In the genomic region with DNA sequence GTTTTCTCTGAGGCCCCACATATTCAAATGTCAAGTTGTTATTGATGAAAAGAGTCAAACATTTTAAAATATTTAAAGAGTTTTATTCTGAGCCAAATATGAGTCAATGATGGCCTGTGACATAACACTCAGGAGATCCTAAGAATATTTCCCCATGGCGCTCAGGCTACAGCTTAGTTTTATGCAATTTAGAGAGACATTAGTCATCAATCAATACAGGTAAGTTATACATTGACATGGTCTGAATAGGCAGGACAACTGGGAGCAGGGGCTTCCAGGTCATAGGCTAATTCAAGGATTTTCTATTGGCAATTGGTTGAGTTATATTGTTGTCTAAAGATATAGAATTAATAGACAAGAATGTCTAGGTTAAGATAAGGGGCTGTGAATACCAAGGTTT, we compare ENCODE assay signal across 1 cellular context.
TF ChIP-seq lines count a peak whose summit lies in the region.
"Not testable (repeated sequence)": the region's sequence is repeated elsewhere in the genome, so short reads cannot be mapped to it uniquely, and the experiment has no call there.

No MANE protein-coding gene starts in this region.

TF ChIP-seq in HepG2, 621 proteins besides CTCF, POLR2A, EP300 and RAD21 (continues in another document):
- TF ChIP-seq ATF3 (CRISPR knock-in tag; IDR thresholded peaks at IDR 0.05): peak; percentile 92
- peak; percentile 74 for TF ChIP-seq CEBPG (CRISPR knock-in tag; IDR thresholded peaks at IDR 0.05)
- TF ChIP-seq, protein P1, sequence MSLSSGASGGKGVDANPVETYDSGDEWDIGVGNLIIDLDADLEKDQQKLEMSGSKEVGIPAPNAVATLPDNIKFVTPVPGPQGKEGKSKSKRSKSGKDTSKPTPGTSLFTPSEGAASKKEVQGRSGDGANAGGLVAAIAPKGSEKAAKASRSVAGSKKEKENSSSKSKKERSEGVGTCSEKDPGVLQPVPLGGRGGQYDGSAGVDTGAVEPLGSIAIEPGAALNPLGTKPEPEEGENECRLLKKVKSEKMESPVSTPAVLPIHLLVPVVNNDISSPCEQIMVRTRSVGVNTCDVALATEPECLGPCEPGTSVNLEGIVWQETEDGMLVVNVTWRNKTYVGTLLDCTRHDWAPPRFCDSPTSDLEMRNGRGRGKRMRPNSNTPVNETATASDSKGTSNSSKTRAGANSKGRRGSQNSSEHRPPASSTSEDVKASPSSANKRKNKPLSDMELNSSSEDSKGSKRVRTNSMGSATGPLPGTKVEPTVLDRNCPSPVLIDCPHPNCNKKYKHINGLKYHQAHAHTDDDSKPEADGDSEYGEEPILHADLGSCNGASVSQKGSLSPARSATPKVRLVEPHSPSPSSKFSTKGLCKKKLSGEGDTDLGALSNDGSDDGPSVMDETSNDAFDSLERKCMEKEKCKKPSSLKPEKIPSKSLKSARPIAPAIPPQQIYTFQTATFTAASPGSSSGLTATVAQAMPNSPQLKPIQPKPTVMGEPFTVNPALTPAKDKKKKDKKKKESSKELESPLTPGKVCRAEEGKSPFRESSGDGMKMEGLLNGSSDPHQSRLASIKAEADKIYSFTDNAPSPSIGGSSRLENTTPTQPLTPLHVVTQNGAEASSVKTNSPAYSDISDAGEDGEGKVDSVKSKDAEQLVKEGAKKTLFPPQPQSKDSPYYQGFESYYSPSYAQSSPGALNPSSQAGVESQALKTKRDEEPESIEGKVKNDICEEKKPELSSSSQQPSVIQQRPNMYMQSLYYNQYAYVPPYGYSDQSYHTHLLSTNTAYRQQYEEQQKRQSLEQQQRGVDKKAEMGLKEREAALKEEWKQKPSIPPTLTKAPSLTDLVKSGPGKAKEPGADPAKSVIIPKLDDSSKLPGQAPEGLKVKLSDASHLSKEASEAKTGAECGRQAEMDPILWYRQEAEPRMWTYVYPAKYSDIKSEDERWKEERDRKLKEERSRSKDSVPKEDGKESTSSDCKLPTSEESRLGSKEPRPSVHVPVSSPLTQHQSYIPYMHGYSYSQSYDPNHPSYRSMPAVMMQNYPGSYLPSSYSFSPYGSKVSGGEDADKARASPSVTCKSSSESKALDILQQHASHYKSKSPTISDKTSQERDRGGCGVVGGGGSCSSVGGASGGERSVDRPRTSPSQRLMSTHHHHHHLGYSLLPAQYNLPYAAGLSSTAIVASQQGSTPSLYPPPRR (CRISPR knock-in tag; IDR thresholded peaks at IDR 0.05; ENCODE audit: borderline replicate concordance): peak; percentile 21; the same call in 1 of the 2 replicates
- TF ChIP-seq BCL6 (CRISPR knock-in tag; IDR thresholded peaks at IDR 0.05): peak; percentile 75
- TF ChIP-seq TBL1XR1 (IDR thresholded peaks at IDR 0.05; ENCODE audit: borderline replicate concordance, low read length, partially characterized antibody): peak; percentile 47
- peak; percentile 71 for TF ChIP-seq FOXA3 (CRISPR knock-in tag; IDR thresholded peaks at IDR 0.05)
- 0 out of 2 replicates have a peak, but pooled peaks have one; percentile 21 for TF ChIP-seq ZNF816 (CRISPR knock-in tag; IDR thresholded peaks at IDR 0.05; ENCODE audit: borderline replicate concordance)
- peak; percentile 50; the same call in 1 of the 2 replicates for TF ChIP-seq ELF3 (CRISPR knock-in tag; IDR thresholded peaks at IDR 0.05)
- TF ChIP-seq HNF4G (IDR thresholded peaks at IDR 0.05; ENCODE audit: borderline replicate concordance, low read depth, low read length): 0 out of 2 replicates have a peak, but pooled peaks have one; percentile 15
- TF ChIP-seq HNF4G (CRISPR knock-in tag; IDR thresholded peaks at IDR 0.05; ENCODE audit: borderline replicate concordance, low read depth); CREM (CRISPR knock-in tag; IDR thresholded peaks at IDR 0.05): not testable (repeated sequence)
- peak; percentile 40; the same call in 1 of the 2 replicates for TF ChIP-seq NR2C2 (CRISPR knock-in tag; IDR thresholded peaks at IDR 0.05; ENCODE audit: borderline replicate concordance)
- TF ChIP-seq MED1 (CRISPR knock-in tag; IDR thresholded peaks at IDR 0.05): 0 out of 2 replicates have a peak, but pooled peaks have one; percentile 33
- peak; percentile 66; the same call in 1 of the 2 replicates for TF ChIP-seq JUN (CRISPR knock-in tag; IDR thresholded peaks at IDR 0.05)
- TF ChIP-seq HDAC2 (CRISPR knock-in tag; IDR thresholded peaks at IDR 0.05): 0 out of 2 replicates have a peak, but pooled peaks have one; percentile 35
- TF ChIP-seq TCF7 (IDR thresholded peaks at IDR 0.05; ENCODE audit: low read depth): peak; percentile 27; the same call in 1 of the 2 replicates
- peak; percentile 56; the same call in 1 of the 2 replicates for TF ChIP-seq SOX13 (IDR thresholded peaks at IDR 0.05)
- TF ChIP-seq SOX13 (CRISPR knock-in tag; conservative IDR thresholded peaks at IDR 0.05 in 1 of 2, IDR thresholded peaks at IDR 0.05 in 1 of 2): peak in 1 of 2 experiments; percentile 70; a peak in 2 of 4 replicates
- TF ChIP-seq HNF4A (CRISPR knock-in tag; IDR thresholded peaks at IDR 0.05): 0 out of 2 replicates have a peak, but pooled peaks have one; percentile 10
- peak; percentile 85 for TF ChIP-seq GATAD2A (CRISPR knock-in tag; IDR thresholded peaks at IDR 0.05)
- TF ChIP-seq, protein P2, sequence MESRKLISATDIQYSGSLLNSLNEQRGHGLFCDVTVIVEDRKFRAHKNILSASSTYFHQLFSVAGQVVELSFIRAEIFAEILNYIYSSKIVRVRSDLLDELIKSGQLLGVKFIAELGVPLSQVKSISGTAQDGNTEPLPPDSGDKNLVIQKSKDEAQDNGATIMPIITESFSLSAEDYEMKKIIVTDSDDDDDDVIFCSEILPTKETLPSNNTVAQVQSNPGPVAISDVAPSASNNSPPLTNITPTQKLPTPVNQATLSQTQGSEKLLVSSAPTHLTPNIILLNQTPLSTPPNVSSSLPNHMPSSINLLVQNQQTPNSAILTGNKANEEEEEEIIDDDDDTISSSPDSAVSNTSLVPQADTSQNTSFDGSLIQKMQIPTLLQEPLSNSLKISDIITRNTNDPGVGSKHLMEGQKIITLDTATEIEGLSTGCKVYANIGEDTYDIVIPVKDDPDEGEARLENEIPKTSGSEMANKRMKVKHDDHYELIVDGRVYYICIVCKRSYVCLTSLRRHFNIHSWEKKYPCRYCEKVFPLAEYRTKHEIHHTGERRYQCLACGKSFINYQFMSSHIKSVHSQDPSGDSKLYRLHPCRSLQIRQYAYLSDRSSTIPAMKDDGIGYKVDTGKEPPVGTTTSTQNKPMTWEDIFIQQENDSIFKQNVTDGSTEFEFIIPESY (CRISPR knock-in tag; IDR thresholded peaks at IDR 0.05): peak; percentile 92
- 0 out of 2 replicates have a peak, but pooled peaks have one; percentile 30 for TF ChIP-seq ZNF33A (CRISPR knock-in tag; IDR thresholded peaks at IDR 0.05; ENCODE audit: borderline replicate concordance)
- TF ChIP-seq JUND (CRISPR knock-in tag; IDR thresholded peaks at IDR 0.05): peak; percentile 95
- TF ChIP-seq RARA (CRISPR knock-in tag; IDR thresholded peaks at IDR 0.05): peak; percentile 89
- peak; percentile 14; the same call in 1 of the 2 replicates for TF ChIP-seq FOXO1 (CRISPR knock-in tag; IDR thresholded peaks at IDR 0.05)
- 0 out of 2 replicates have a peak, but pooled peaks have one; percentile 28 for TF ChIP-seq KAT8 (CRISPR knock-in tag; IDR thresholded peaks at IDR 0.05)
- TF ChIP-seq CREM (IDR thresholded peaks at IDR 0.05): peak; percentile 38; the same call in 1 of the 2 replicates
- TF ChIP-seq CREB1 (IDR thresholded peaks at IDR 0.05): peak; percentile 60
- TF ChIP-seq CREB1 (CRISPR knock-in tag; IDR thresholded peaks at IDR 0.05): peak; percentile 54; the same call in 1 of the 2 replicates
- 0 out of 2 replicates have a peak, but pooled peaks have one; percentile 40 for TF ChIP-seq HDAC1 (CRISPR knock-in tag; IDR thresholded peaks at IDR 0.05)
- peak; percentile 58; the same call in 1 of the 2 replicates for TF ChIP-seq KAT2B (IDR thresholded peaks at IDR 0.05; ENCODE audit: borderline replicate concordance, low read depth, low read length)
- TF ChIP-seq SOX5 (CRISPR knock-in tag; IDR thresholded peaks at IDR 0.05; ENCODE audit: borderline replicate concordance): peak; percentile 66; the same call in 1 of the 2 replicates
- peak; percentile 81; the same call in 1 of the 2 replicates for TF ChIP-seq JUNB (CRISPR knock-in tag; IDR thresholded peaks at IDR 0.05; ENCODE audit: borderline replicate concordance)
- TF ChIP-seq POGZ (CRISPR knock-in tag; IDR thresholded peaks at IDR 0.05): peak; percentile 97
- TF ChIP-seq, protein P3, sequence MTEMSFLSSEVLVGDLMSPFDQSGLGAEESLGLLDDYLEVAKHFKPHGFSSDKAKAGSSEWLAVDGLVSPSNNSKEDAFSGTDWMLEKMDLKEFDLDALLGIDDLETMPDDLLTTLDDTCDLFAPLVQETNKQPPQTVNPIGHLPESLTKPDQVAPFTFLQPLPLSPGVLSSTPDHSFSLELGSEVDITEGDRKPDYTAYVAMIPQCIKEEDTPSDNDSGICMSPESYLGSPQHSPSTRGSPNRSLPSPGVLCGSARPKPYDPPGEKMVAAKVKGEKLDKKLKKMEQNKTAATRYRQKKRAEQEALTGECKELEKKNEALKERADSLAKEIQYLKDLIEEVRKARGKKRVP (CRISPR knock-in tag; IDR thresholded peaks at IDR 0.05): peak in 1 of 2 experiments; percentile 61; a peak in 2 of 4 replicates
- 0 out of 2 replicates have a peak, but pooled peaks have one; percentile 27 for TF ChIP-seq KDM6A (CRISPR knock-in tag; IDR thresholded peaks at IDR 0.05; ENCODE audit: low read depth)
- TF ChIP-seq SALL1 (CRISPR knock-in tag; IDR thresholded peaks at IDR 0.05): peak; percentile 15; the same call in 1 of the 2 replicates
- TF ChIP-seq ZMYM4 (CRISPR knock-in tag; IDR thresholded peaks at IDR 0.05): peak; percentile 78
- TF ChIP-seq KLF16 (CRISPR knock-in tag; IDR thresholded peaks at IDR 0.05): 0 out of 4 replicates have a peak, but pooled peaks of 1 of the 2 experiments have one; percentile 51
- TF ChIP-seq, protein P4, sequence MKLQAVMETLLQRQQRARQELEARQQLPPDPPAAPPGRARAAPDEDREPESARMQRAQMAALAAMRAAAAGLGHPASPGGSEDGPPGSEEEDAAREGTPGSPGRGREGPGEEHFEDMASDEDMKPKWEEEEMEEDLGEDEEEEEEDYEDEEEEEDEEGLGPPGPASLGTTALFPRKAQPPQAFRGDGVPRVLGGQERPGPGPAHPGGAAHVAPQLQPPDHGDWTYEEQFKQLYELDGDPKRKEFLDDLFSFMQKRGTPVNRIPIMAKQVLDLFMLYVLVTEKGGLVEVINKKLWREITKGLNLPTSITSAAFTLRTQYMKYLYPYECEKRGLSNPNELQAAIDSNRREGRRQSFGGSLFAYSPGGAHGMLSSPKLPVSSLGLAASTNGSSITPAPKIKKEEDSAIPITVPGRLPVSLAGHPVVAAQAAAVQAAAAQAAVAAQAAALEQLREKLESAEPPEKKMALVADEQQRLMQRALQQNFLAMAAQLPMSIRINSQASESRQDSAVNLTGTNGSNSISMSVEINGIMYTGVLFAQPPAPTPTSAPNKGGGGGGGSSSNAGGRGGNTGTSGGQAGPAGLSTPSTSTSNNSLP (IDR thresholded peaks at IDR 0.05; ENCODE audit: low read depth, low read length): peak; percentile 77; the same call in 1 of the 2 replicates
- TF ChIP-seq, protein P5, sequence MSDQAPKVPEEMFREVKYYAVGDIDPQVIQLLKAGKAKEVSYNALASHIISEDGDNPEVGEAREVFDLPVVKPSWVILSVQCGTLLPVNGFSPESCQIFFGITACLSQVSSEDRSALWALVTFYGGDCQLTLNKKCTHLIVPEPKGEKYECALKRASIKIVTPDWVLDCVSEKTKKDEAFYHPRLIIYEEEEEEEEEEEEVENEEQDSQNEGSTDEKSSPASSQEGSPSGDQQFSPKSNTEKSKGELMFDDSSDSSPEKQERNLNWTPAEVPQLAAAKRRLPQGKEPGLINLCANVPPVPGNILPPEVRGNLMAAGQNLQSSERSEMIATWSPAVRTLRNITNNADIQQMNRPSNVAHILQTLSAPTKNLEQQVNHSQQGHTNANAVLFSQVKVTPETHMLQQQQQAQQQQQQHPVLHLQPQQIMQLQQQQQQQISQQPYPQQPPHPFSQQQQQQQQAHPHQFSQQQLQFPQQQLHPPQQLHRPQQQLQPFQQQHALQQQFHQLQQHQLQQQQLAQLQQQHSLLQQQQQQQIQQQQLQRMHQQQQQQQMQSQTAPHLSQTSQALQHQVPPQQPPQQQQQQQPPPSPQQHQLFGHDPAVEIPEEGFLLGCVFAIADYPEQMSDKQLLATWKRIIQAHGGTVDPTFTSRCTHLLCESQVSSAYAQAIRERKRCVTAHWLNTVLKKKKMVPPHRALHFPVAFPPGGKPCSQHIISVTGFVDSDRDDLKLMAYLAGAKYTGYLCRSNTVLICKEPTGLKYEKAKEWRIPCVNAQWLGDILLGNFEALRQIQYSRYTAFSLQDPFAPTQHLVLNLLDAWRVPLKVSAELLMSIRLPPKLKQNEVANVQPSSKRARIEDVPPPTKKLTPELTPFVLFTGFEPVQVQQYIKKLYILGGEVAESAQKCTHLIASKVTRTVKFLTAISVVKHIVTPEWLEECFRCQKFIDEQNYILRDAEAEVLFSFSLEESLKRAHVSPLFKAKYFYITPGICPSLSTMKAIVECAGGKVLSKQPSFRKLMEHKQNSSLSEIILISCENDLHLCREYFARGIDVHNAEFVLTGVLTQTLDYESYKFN (CRISPR knock-in tag; conservative IDR thresholded peaks at IDR 0.05): peak; percentile 63
- TF ChIP-seq PPARG (CRISPR knock-in tag; conservative IDR thresholded peaks at IDR 0.05): peak; percentile 87
- TF ChIP-seq TEF (CRISPR knock-in tag; IDR thresholded peaks at IDR 0.05): peak; percentile 43; the same call in 1 of the 2 replicates
- TF ChIP-seq NCOA2 (CRISPR knock-in tag; IDR thresholded peaks at IDR 0.05): peak; percentile 64; the same call in 1 of the 2 replicates
- 0 out of 2 replicates have a peak, but pooled peaks have one; percentile 44 for TF ChIP-seq FOXK1 (CRISPR knock-in tag; IDR thresholded peaks at IDR 0.05; ENCODE audit: borderline replicate concordance, low read depth)
- peak; percentile 94 for TF ChIP-seq ONECUT2 (CRISPR knock-in tag; IDR thresholded peaks at IDR 0.05)
- TF ChIP-seq FOSL1 (CRISPR knock-in tag; IDR thresholded peaks at IDR 0.05; ENCODE audit: borderline replicate concordance): peak; percentile 94
